Comparison of ENCODE assay signal across 8 cellular contexts in genomic region chr22:23385301-23386244, GRCh38.
DNase-seq lines count a peak whose midpoint lies in the region; ATAC-seq and TF ChIP-seq lines count a peak whose summit lies in the region.

No MANE protein-coding gene starts in this region.

- no peak for TF ChIP-seq POLR2A in right lobe of liver (IDR thresholded peaks at IDR 0.05)

- no peaks in the 10 kb centered on the region for H3K9me3 ChIP-seq in right lobe of liver

- H3K4me3 ChIP-seq in right lobe of liver = no peak overlapping the region

- H3K27ac ChIP-seq in right lobe of liver = no peak overlapping the region

- peak; percentile 42 for DNase-seq in AG09319 (ENCODE audit: extremely low read depth, low read depth)
- peak; percentile 32 for DNase-seq in GOT3 (lab: John Stamatoyannopoulos, UW)
- peak; percentile 23 for DNase-seq in NCI-H510A (lab: John Stamatoyannopoulos, UW)
- peak; percentile 94 for DNase-seq in activated CD4-positive, alpha-beta T cell treated with anti-CD3 and anti-CD28 coated beads, Interleukin-2, amount 10 ng/mL, durations not matched to agents 24 days and 14 days
- DNase-seq in dedifferentiated amniotic fluid mesenchymal stem cell (ENCODE audit: extremely low spot score) = peak; percentile 68
- peak; percentile 81 to 87 (median 84) for DNase-seq in right lobe of liver
- DNase-seq in stimulated activated CD4-positive, alpha-beta T cell treated with anti-CD3 and anti-CD28 coated beads, TNF-alpha, amount 100 ng/mL, for 1 hour (ENCODE audit: low read depth in 3 of 3, low spot score in 1 of 3) = peak; percentile 41 to 83 (median 65)

- 0% methylated on average over 1 of the region's 20 CpGs for WGBS in right lobe of liver (ENCODE audit: insufficient coverage, low coverage, low lambda C conversion rate, missing lambda C conversion rate)

- no peaks in the 10 kb centered on the region for H3K4me1 Mint-ChIP-seq in activated CD4-positive, alpha-beta T cell treated with anti-CD3 and anti-CD28 coated beads, Interleukin-2, amount 10 ng/mL, durations not matched to agents 24 days and 14 days

- no peaks in the 10 kb centered on the region for H3K36me3 ChIP-seq in right lobe of liver

- H3K27ac Mint-ChIP-seq in activated CD4-positive, alpha-beta T cell treated with anti-CD3 and anti-CD28 coated beads, Interleukin-2, amount 10 ng/mL, durations not matched to agents 24 days and 14 days = no peak overlapping the region

- H3K9me3 Mint-ChIP-seq in activated CD4-positive, alpha-beta T cell treated with anti-CD3 and anti-CD28 coated beads, Interleukin-2, amount 10 ng/mL, durations not matched to agents 24 days and 14 days = no peaks in the 10 kb centered on the region

- TF ChIP-seq CTCF in AG09319 (IDR thresholded peaks at IDR 0.05; ENCODE audit: low read depth, low read length) (peak; percentile 99), right lobe of liver (IDR thresholded peaks at IDR 0.05) (peak; percentile 97 to 98 (median 98))

- no peaks in the 10 kb centered on the region for H3K27me3 ChIP-seq in right lobe of liver

- no peaks in the 10 kb centered on the region for H3K36me3 Mint-ChIP-seq in activated CD4-positive, alpha-beta T cell treated with anti-CD3 and anti-CD28 coated beads, Interleukin-2, amount 10 ng/mL, durations not matched to agents 24 days and 14 days (ENCODE audit: low read depth)

- H3K4me3 Mint-ChIP-seq in activated CD4-positive, alpha-beta T cell treated with anti-CD3 and anti-CD28 coated beads, Interleukin-2, amount 10 ng/mL, durations not matched to agents 24 days and 14 days = no peak overlapping the region

- ATAC-seq in right lobe of liver (peak; percentile 84 to 97 (median 94)), GM21367 (IDR thresholded peaks at IDR 0.05; ENCODE audit: unreplicated experiment) (no peak)

- intact Hi-C loops in activated CD4-positive, alpha-beta T cell treated with anti-CD3 and anti-CD28 coated beads, Interleukin-2, amount 10 ng/mL, durations not matched to agents 24 days and 14 days (cut with micrococcal nuclease) = loop anchor here (2.0 to 5.0 kb wide), 2 partner anchors 71 to 208 kb away; no protein-coding TSS in a partner anchor
- intact Hi-C loops in right lobe of liver (cut with DNase I) = loop anchor here (5.0 to 10.0 kb wide), 3 partner anchors 71 to 221 kb away; no protein-coding TSS in a partner anchor

- H3K4me1 ChIP-seq in right lobe of liver = no peaks in the 10 kb centered on the region

- H3K27me3 Mint-ChIP-seq in activated CD4-positive, alpha-beta T cell treated with anti-CD3 and anti-CD28 coated beads, Interleukin-2, amount 10 ng/mL, durations not matched to agents 24 days and 14 days = no peaks in the 10 kb centered on the region

Comparison
In these comparisons a context has a peak if more than half of its experiments do, and no peak if none do; other contexts are left out.
1. DNase-seq: peak in every context shown above with its lines; median percentile 94 in activated CD4-positive, alpha-beta T cell treated with anti-CD3 and anti-CD28 coated beads, Interleukin-2, amount 10 ng/mL, durations not matched to agents 24 days and 14 days; 84 in right lobe of liver; 68 in dedifferentiated amniotic fluid mesenchymal stem cell; 65 in stimulated activated CD4-positive, alpha-beta T cell treated with anti-CD3 and anti-CD28 coated beads, TNF-alpha, amount 100 ng/mL, for 1 hour; 42 in AG09319; 32 in GOT3; 23 in NCI-H510A.